1 cellular context compared by ENCODE assay signal in genomic region chr6:106974999-106975698, GRCh38.
A peak's percentile ranks its signal among the peaks of the same experiment; 100 is the strongest.
TF ChIP-seq lines count a peak whose summit lies in the region.

No MANE protein-coding gene starts in this region.

TF ChIP-seq in HepG2, 621 proteins besides CTCF, POLR2A, EP300 and RAD21 (continued from another document and continues in another):
- TF ChIP-seq THRA (CRISPR knock-in tag; IDR thresholded peaks at IDR 0.05; ENCODE audit: borderline replicate concordance) (no peak; the same call in 1 of the 2 replicates), ZNF205 (CRISPR knock-in tag; IDR thresholded peaks at IDR 0.05) (0 out of 2 replicates have a peak, but pooled peaks have one; percentile 30), SKIL (CRISPR knock-in tag; IDR thresholded peaks at IDR 0.05; ENCODE audit: borderline replicate concordance) (0 out of 2 replicates have a peak, but pooled peaks have one; percentile 11), RXRB (CRISPR knock-in tag; IDR thresholded peaks at IDR 0.05; ENCODE audit: borderline replicate concordance) (no peak), FOXM1 (CRISPR knock-in tag; IDR thresholded peaks at IDR 0.05) (no peak), FOXK1 (CRISPR knock-in tag; IDR thresholded peaks at IDR 0.05; ENCODE audit: borderline replicate concordance, low read depth) (no peak), TFDP1 (CRISPR knock-in tag; IDR thresholded peaks at IDR 0.05; ENCODE audit: borderline replicate concordance) (peak; percentile 30; the same call in 1 of the 2 replicates), WIZ (CRISPR knock-in tag; IDR thresholded peaks at IDR 0.05) (no peak), ZMYM2 (CRISPR knock-in tag; IDR thresholded peaks at IDR 0.05) (no peak), RBFOX2 (IDR thresholded peaks at IDR 0.05; ENCODE audit: low read depth, low read length) (no peak; the same call in none of the 2 replicates), ZNF34 (CRISPR knock-in tag; IDR thresholded peaks at IDR 0.05; ENCODE audit: borderline replicate concordance) (no peak), MEIS2 (CRISPR knock-in tag; IDR thresholded peaks at IDR 0.05) (peak; percentile 64; the same call in 1 of the 2 replicates), PAF1 (CRISPR knock-in tag; IDR thresholded peaks at IDR 0.05) (no peak), ZNF644 (CRISPR knock-in tag; IDR thresholded peaks at IDR 0.05; ENCODE audit: low read depth) (no peak), MED1 (CRISPR knock-in tag; IDR thresholded peaks at IDR 0.05) (0 out of 2 replicates have a peak, but pooled peaks have one; percentile 30), IRF9 (CRISPR knock-in tag; IDR thresholded peaks at IDR 0.05; ENCODE audit: borderline replicate concordance) (0 out of 2 replicates have a peak, but pooled peaks have one; percentile 21), ZBTB14 (CRISPR knock-in tag; IDR thresholded peaks at IDR 0.05) (peak; percentile 45; the same call in 1 of the 2 replicates), JUNB (CRISPR knock-in tag; IDR thresholded peaks at IDR 0.05; ENCODE audit: borderline replicate concordance) (no peak), ZKSCAN8 (CRISPR knock-in tag; IDR thresholded peaks at IDR 0.05; ENCODE audit: borderline replicate concordance) (no peak), MYPOP (CRISPR knock-in tag; IDR thresholded peaks at IDR 0.05) (peak; percentile 25; the same call in 1 of the 2 replicates), IRX3 (CRISPR knock-in tag; IDR thresholded peaks at IDR 0.05; ENCODE audit: borderline replicate concordance, low read depth) (no peak), ZNF501 (CRISPR knock-in tag; IDR thresholded peaks at IDR 0.05) (peak; percentile 38; the same call in 1 of the 2 replicates), KAT7 (CRISPR knock-in tag; IDR thresholded peaks at IDR 0.05; ENCODE audit: borderline replicate concordance) (no peak), DPF2 (CRISPR knock-in tag; IDR thresholded peaks at IDR 0.05; ENCODE audit: borderline replicate concordance, low read depth) (no peak), ATF7-NPFF (CRISPR knock-in tag; IDR thresholded peaks at IDR 0.05; ENCODE audit: low read depth) (no peak), SP5 (CRISPR knock-in tag; IDR thresholded peaks at IDR 0.05; ENCODE audit: borderline replicate concordance, low read depth) (no peak), ATF6 (CRISPR knock-in tag; conservative IDR thresholded peaks at IDR 0.05) (no peak), ZNF333 (CRISPR knock-in tag; IDR thresholded peaks at IDR 0.05; ENCODE audit: borderline replicate concordance) (no peak), ZNF841 (CRISPR knock-in tag; IDR thresholded peaks at IDR 0.05; ENCODE audit: borderline replicate concordance) (no peak), ZNF772 (CRISPR knock-in tag; IDR thresholded peaks at IDR 0.05) (0 out of 2 replicates have a peak, but pooled peaks have one; percentile 49), ZNF639 (CRISPR knock-in tag; conservative IDR thresholded peaks at IDR 0.05) (no peak), ZNF558 (CRISPR knock-in tag; IDR thresholded peaks at IDR 0.05; ENCODE audit: borderline replicate concordance) (no peak), HCFC1 (IDR thresholded peaks at IDR 0.05; ENCODE audit: low read depth, low read length) (no peak), ZNF790 (CRISPR knock-in tag; IDR thresholded peaks at IDR 0.05; ENCODE audit: borderline replicate concordance) (no peak), THAP9 (CRISPR knock-in tag; IDR thresholded peaks at IDR 0.05; ENCODE audit: borderline replicate concordance) (no peak), SNAI1 (CRISPR knock-in tag; IDR thresholded peaks at IDR 0.05; ENCODE audit: borderline replicate concordance) (no peak), ZNF777 (CRISPR knock-in tag; IDR thresholded peaks at IDR 0.05) (peak; percentile 84), IKZF5 (CRISPR knock-in tag; IDR thresholded peaks at IDR 0.05) (no peak), SMAD1 (CRISPR knock-in tag; IDR thresholded peaks at IDR 0.05; ENCODE audit: borderline replicate concordance, low read depth) (no peak), ZNF619 (CRISPR knock-in tag; IDR thresholded peaks at IDR 0.05) (no peak), ZNF552 (CRISPR knock-in tag; IDR thresholded peaks at IDR 0.05; ENCODE audit: borderline replicate concordance) (no peak), ZNF800 (CRISPR knock-in tag; IDR thresholded peaks at IDR 0.05) (peak; percentile 96)
